In genomic region chr2:55620123-55620779, GRCh38 we compare ENCODE assay signal across 8 cellular contexts. TPM values are rescaled to one million over a fixed set of nuclear protein-coding genes. Genes with fewer than 3 reads are reported as not detected.
DNase-seq lines count a peak whose midpoint lies in the region; ATAC-seq lines count a peak whose summit lies in the region.

No MANE protein-coding gene starts in this region.

- 76 to 85% methylated on average over 3 of the region's 3 CpGs for WGBS in aorta, 2 donors

- no peak overlapping the region for H3K4me3 ChIP-seq in aorta (ENCODE audit: low read length in 2 of 2)

- peaks cover 2 to 6% of the 10 kb centered on the region in 2 donors for H3K4me1 ChIP-seq in aorta (ENCODE audit: control insufficient read depth in 1 of 2, insufficient read depth in 2 of 2, low read length in 2 of 2)

- H3K27me3 ChIP-seq in aorta (ENCODE audit: control insufficient read depth in 1 of 2, insufficient read depth in 2 of 2, low read length in 1 of 2) = no peaks in the 10 kb centered on the region

- no peak for ATAC-seq in HG02642 (IDR thresholded peaks at IDR 0.05; ENCODE audit: poor library complexity, unreplicated experiment)
- ATAC-seq in GM21528 (IDR thresholded peaks at IDR 0.05; ENCODE audit: low FRiP score, unreplicated experiment) = no peak
- no peak for ATAC-seq in aorta (ENCODE audit: low FRiP score)

- H3K36me3 ChIP-seq in aorta (ENCODE audit: control insufficient read depth in 1 of 2, insufficient read depth in 2 of 2, low read length in 1 of 2) = no peaks in the 10 kb centered on the region

- H3K27ac ChIP-seq in aorta (ENCODE audit: low read depth in 1 of 2, low read length in 2 of 2) = no peak overlapping the region

- intact Hi-C loops in aorta (cut with DNase I) = no loop called here

- H3K9me3 ChIP-seq in aorta (ENCODE audit: control insufficient read depth, low read length) = no peaks in the 10 kb centered on the region

- peak; percentile 68 for DNase-seq in activated effector memory CD4-positive, alpha-beta T cell treated with anti-CD3 and anti-CD28 coated beads, Interleukin-2, amount 50 U/mL, for 16 hours
- no peak for DNase-seq in activated effector memory CD4-positive, alpha-beta T cell treated with Interleukin-2 at 50 U/mL for 16 hours
- DNase-seq in NCI-H69 (lab: John Stamatoyannopoulos, UW) (peak; percentile 24), cerebellar cortex (ENCODE audit: low spot score) (peak; percentile 34), renal cortical epithelial cell (ENCODE audit: low read depth) (peak; percentile 27), aorta (no peak)

RNA-seq across cellular contexts. Expression of gene PPP4R3B, which starts 2.8 kb away (rescaled TPM):
- total RNA-seq in renal cortical epithelial cell (38.2 and 74.5 TPM in 2 replicates), aorta (10 to 100 TPM; 57.6 to 59.3 TPM)
- 10 to 100 TPM; 28.9 to 42.6 TPM for polyA plus RNA-seq in aorta

Comparison
In these comparisons a context has a peak if more than half of its experiments do, and no peak if none do; other contexts are left out.
1. DNase-seq: peak in activated effector memory CD4-positive, alpha-beta T cell treated with anti-CD3 and anti-CD28 coated beads, Interleukin-2, amount 50 U/mL, for 16 hours (single experiment), NCI-H69 (single experiment), cerebellar cortex (single experiment) and renal cortical epithelial cell (single experiment); none in activated effector memory CD4-positive, alpha-beta T cell treated with Interleukin-2 at 50 U/mL for 16 hours (single experiment) and aorta (0 of 2).